Comparison of ENCODE assay signal across 13 cellular contexts in the genomic region with DNA sequence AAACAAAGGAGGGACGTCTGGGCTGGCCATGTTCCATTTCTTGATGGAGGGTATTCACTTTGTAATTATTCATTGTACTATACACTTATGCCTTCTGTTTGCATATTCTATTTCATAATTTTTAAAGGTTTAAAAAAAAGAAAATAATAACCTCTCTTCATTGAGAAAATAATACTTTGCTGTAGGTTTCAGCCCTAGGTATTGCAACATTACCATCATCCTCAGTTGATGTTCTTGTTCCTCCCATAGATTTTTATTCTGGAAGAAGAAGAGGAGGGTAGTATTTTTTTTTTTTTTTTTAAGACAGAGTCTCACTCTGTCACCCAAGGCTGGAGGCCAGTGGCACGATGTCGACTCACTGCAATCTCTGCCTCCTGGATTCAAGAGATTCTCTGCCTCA. TPM values are rescaled to one million over a fixed set of nuclear protein-coding genes. Genes with fewer than 3 reads are reported as not detected.
DNase-seq lines count a peak whose midpoint lies in the region; ATAC-seq and TF ChIP-seq lines count a peak whose summit lies in the region.
"Had no signal": no experiment of that assay in that cellular context is flagged by ENCODE, and none has a peak within 500 bp of the region (broad histone marks: within the 10 kb centered on the region; RNA-seq: fewer than 3 reads in every experiment).

No MANE protein-coding gene starts in this region.

- DNase-seq in ACHN: peak; percentile 30
- DNase-seq in HFFc6: no peak
- no peak for DNase-seq in central memory CD8-positive, alpha-beta T cell (ENCODE audit: low spot score in 2 of 2)
- no peak for DNase-seq in osteoblast (ENCODE audit: insufficient read length, low spot score, missing footprints)
- DNase-seq in BE2C: no peak
- DNase-seq in stimulated activated CD4-positive, alpha-beta T cell treated with anti-CD3 and anti-CD28 coated beads, Interleukin-1b, Interleukin-23, amount 100 ng/mL, for 48 hours: no peak
- DNase-seq: activated T-cell treated with anti-CD3 and anti-CD28 coated beads for 4 hours, cerebellar nuclear complex, NCI-H2029 had no signal

- H3K27me3 ChIP-seq in osteoblast (ENCODE audit: insufficient read depth, low read length) (no peaks in the 10 kb centered on the region), BE2C (no peaks in the 10 kb centered on the region; the same call in 1 of the 2 replicates)

- H4K20me1 ChIP-seq in osteoblast (ENCODE audit: insufficient read depth, low read length): no peaks in the 10 kb centered on the region

- peak overlapping the region; percentile 91 for H3K27ac ChIP-seq in osteoblast (ENCODE audit: low read depth, low read length)

- no peaks in the 10 kb centered on the region for H3K36me3 ChIP-seq in osteoblast (ENCODE audit: insufficient read depth, low read length)
- no peaks in the 10 kb centered on the region for H3K36me3 ChIP-seq in BE2C

- peak overlapping the region; percentile 99 for H3K27ac Mint-ChIP-seq in HFFc6
- H3K27ac Mint-ChIP-seq in central memory CD8-positive, alpha-beta T cell (ENCODE audit: low read depth): peak overlapping the region; percentile 90

- no peak for ATAC-seq in central memory CD8-positive, alpha-beta T cell (replicated peaks; ENCODE audit: extremely low read depth, poor library complexity, severe bottlenecking)
- ATAC-seq in GM18870 (IDR thresholded peaks at IDR 0.05; ENCODE audit: unreplicated experiment) (no peak), HG03571 (IDR thresholded peaks at IDR 0.05; ENCODE audit: unreplicated experiment) (no peak)
- ATAC-seq: K562 had no signal

- H3K4me1 ChIP-seq in osteoblast (ENCODE audit: insufficient read depth, low read length) (peaks cover 30% of the 10 kb centered on the region), BE2C (peaks cover 11% of the 10 kb centered on the region)
- H3K4me1 ChIP-seq: parathyroid adenoma had no signal

- no peaks in the 10 kb centered on the region for H3K27me3 Mint-ChIP-seq in HFFc6 (ENCODE audit: insufficient read depth)
- H3K27me3 Mint-ChIP-seq in central memory CD8-positive, alpha-beta T cell: no peaks in the 10 kb centered on the region

- TF ChIP-seq CTCF in HFFc6 (IDR thresholded peaks at IDR 0.05): no peak
- TF ChIP-seq CTCF in osteoblast (IDR thresholded peaks at IDR 0.05; ENCODE audit: extremely low read depth, low read depth, low read length): no peak
- TF ChIP-seq CTCF in BE2C (IDR thresholded peaks at IDR 0.05; ENCODE audit: low read depth, low read length): no peak

- H3K4me3 ChIP-seq in osteoblast (ENCODE audit: insufficient read depth, low read length): no peak overlapping the region
- H3K4me3 ChIP-seq in BE2C (ENCODE audit: low read depth, low read length): no peak overlapping the region
- H3K4me3 ChIP-seq: K562 had no signal

- H2AFZ ChIP-seq in osteoblast (ENCODE audit: low read length): no peak overlapping the region
- H2AFZ ChIP-seq: parathyroid adenoma had no signal

- H3K9me3 ChIP-seq in osteoblast (ENCODE audit: low read depth, low read length) (no peaks in the 10 kb centered on the region), BE2C (no peaks in the 10 kb centered on the region; the same call in 1 of the 2 replicates)

- H3K4me2 ChIP-seq in osteoblast (ENCODE audit: insufficient read depth, low read length): no peak overlapping the region

- in situ Hi-C loops in ACHN (cut with HindIII; ENCODE audit: low pct_ligation_motif_present, low pct_unique_long_range_greater_than_20kb, low sequenced_read_pairs): no loop called here

- H3K79me2 ChIP-seq in osteoblast (ENCODE audit: insufficient read depth, low read length): no peaks in the 10 kb centered on the region
- H3K79me2 ChIP-seq: parathyroid adenoma had no signal

- H3K4me1 Mint-ChIP-seq in HFFc6 (ENCODE audit: low read depth): peaks cover 62% of the 10 kb centered on the region
- peaks cover 22% of the 10 kb centered on the region for H3K4me1 Mint-ChIP-seq in central memory CD8-positive, alpha-beta T cell

- H3K9me3 Mint-ChIP-seq in HFFc6: no peaks in the 10 kb centered on the region
- no peaks in the 10 kb centered on the region for H3K9me3 Mint-ChIP-seq in central memory CD8-positive, alpha-beta T cell

- H3K4me3 Mint-ChIP-seq in HFFc6: no peak overlapping the region
- no peak overlapping the region for H3K4me3 Mint-ChIP-seq in central memory CD8-positive, alpha-beta T cell

- no peaks in the 10 kb centered on the region for H3K36me3 Mint-ChIP-seq in HFFc6 (ENCODE audit: low read depth)
- peaks cover 5% of the 10 kb centered on the region for H3K36me3 Mint-ChIP-seq in central memory CD8-positive, alpha-beta T cell (ENCODE audit: insufficient read depth)

RNA-seq across cellular contexts. Expression of a gene that starts 54.7 kb away (rescaled TPM):
- 10 to 100 TPM; 49.2 to 81.5 (median 76.2) TPM for total RNA-seq in HFFc6 (2021; fragmentation: NEBNext Ultra II Directional; extraction: Animal tissue kit (Norgen Biotek cat#: 25700))
- 111 and 136 TPM in 2 replicates for total RNA-seq in osteoblast
- 42.2 TPM for polyA plus RNA-seq in BE2C (2012; ENCODE audit: insufficient read depth, insufficient read length, low read depth)
